Comparison of ENCODE assay signal across 8 cellular contexts in genomic region chr7:142478479-142479220, GRCh38.
A peak's percentile ranks its signal among the peaks of the same experiment; 100 is the strongest.
DNase-seq lines count a peak whose midpoint lies in the region; ATAC-seq, FAIRE-seq and TF ChIP-seq lines count a peak whose summit lies in the region.

No MANE protein-coding gene starts in this region.

- peak in 2 of 10 experiments; percentile 7 to 18 for DNase-seq in CD4-positive, alpha-beta T cell
- DNase-seq in NCI-H2171 (lab: John Stamatoyannopoulos, UW) (peak; percentile 26), astrocyte of the cerebellum (ENCODE audit: low read depth) (no peak), kidney tubule cell (ENCODE audit: low spot score) (peak; percentile 72), urothelium cell line (ENCODE audit: low spot score) (peak; percentile 22)

- H3K36me3 Mint-ChIP-seq in CD4-positive, alpha-beta T cell (ENCODE audit: low read depth) = no peaks in the 10 kb centered on the region
- H3K36me3 Mint-ChIP-seq in stimulated activated memory B cell treated with anti-CD40 and anti-IgM and Interleukin-4, amounts not matched to agents 10 μg/mL and 1 μg/mL and 100 μg/mL, for 72 hours = no peaks in the 10 kb centered on the region

- TF ChIP-seq CTCF in CD4-positive, alpha-beta T cell (IDR thresholded peaks at IDR 0.05) = peak; percentile 67
- peak; percentile 76 for TF ChIP-seq CTCF in astrocyte of the cerebellum (IDR thresholded peaks at IDR 0.05; ENCODE audit: low read depth, low read length, missing control alignments)

- ATAC-seq in CD4-positive, alpha-beta T cell (ENCODE audit: poor library complexity) = peak; percentile 27
- ATAC-seq in GM18502 (IDR thresholded peaks at IDR 0.05; ENCODE audit: poor library complexity, unreplicated experiment) = peak; percentile 71
- ATAC-seq in HG02798 (IDR thresholded peaks at IDR 0.05; ENCODE audit: poor library complexity, unreplicated experiment) = peak; percentile 84
- no peak for ATAC-seq in stimulated activated memory B cell treated with anti-CD40 and anti-IgM and Interleukin-4, amounts not matched to agents 10 μg/mL and 1 μg/mL and 100 μg/mL, for 72 hours

- H3K4me1 Mint-ChIP-seq in CD4-positive, alpha-beta T cell (ENCODE audit: low read depth) = peaks cover 89% of the 10 kb centered on the region
- peaks cover 7% of the 10 kb centered on the region for H3K4me1 Mint-ChIP-seq in stimulated activated memory B cell treated with anti-CD40 and anti-IgM and Interleukin-4, amounts not matched to agents 10 μg/mL and 1 μg/mL and 100 μg/mL, for 72 hours

- in situ Hi-C loops in astrocyte of the cerebellum (cut with HindIII; ENCODE audit: low sequenced_read_pairs) = no loop called here

- CTCF ChIA-PET in CD4-positive, alpha-beta T cell (lab: Charles Lee) = interaction anchor here (0.9 to 4.5 kb wide), 14 partner anchors 8 to 335 kb away, joined by 3 to 46 read pairs (median 3); no protein-coding TSS in a partner anchor

- H3K27ac ChIP-seq in CD4-positive, alpha-beta T cell (ENCODE audit: low read depth, low read length) = peak overlapping the region; percentile 4

- H3K27me3 Mint-ChIP-seq in CD4-positive, alpha-beta T cell = no peaks in the 10 kb centered on the region
- H3K27me3 Mint-ChIP-seq in stimulated activated memory B cell treated with anti-CD40 and anti-IgM and Interleukin-4, amounts not matched to agents 10 μg/mL and 1 μg/mL and 100 μg/mL, for 72 hours = peaks cover 31% of the 10 kb centered on the region

- H3K27ac Mint-ChIP-seq in CD4-positive, alpha-beta T cell = peak overlapping the region; percentile 91
- H3K27ac Mint-ChIP-seq in stimulated activated memory B cell treated with anti-CD40 and anti-IgM and Interleukin-4, amounts not matched to agents 10 μg/mL and 1 μg/mL and 100 μg/mL, for 72 hours = no peak overlapping the region

- POLR2A ChIA-PET in CD4-positive, alpha-beta T cell (lab: Charles Lee) = interaction anchor here (0.6 to 2.3 kb wide), 5 partner anchors 15 to 929 kb away, joined by 3 to 13 read pairs (median 3); no protein-coding TSS in a partner anchor

- intact Hi-C loops in CD4-positive, alpha-beta T cell (cut with DNase I, micrococcal nuclease) = no loop called here

- H3K9me3 Mint-ChIP-seq in CD4-positive, alpha-beta T cell = no peaks in the 10 kb centered on the region
- no peaks in the 10 kb centered on the region for H3K9me3 Mint-ChIP-seq in stimulated activated memory B cell treated with anti-CD40 and anti-IgM and Interleukin-4, amounts not matched to agents 10 μg/mL and 1 μg/mL and 100 μg/mL, for 72 hours

- peak overlapping the region; percentile 63 for H3K4me3 Mint-ChIP-seq in CD4-positive, alpha-beta T cell
- no peak overlapping the region for H3K4me3 Mint-ChIP-seq in stimulated activated memory B cell treated with anti-CD40 and anti-IgM and Interleukin-4, amounts not matched to agents 10 μg/mL and 1 μg/mL and 100 μg/mL, for 72 hours

- H3K27me3 ChIP-seq in CD4-positive, alpha-beta T cell (ENCODE audit: control insufficient read depth, insufficient read depth, low read length) = no peaks in the 10 kb centered on the region

- FAIRE-seq in urothelium cell line (lab: Jason Lieb, UNC) = no peak

- no peaks in the 10 kb centered on the region for H3K9me3 ChIP-seq in CD4-positive, alpha-beta T cell (ENCODE audit: control insufficient read depth, low read length)

- no peak overlapping the region for H3K4me3 ChIP-seq in astrocyte of the cerebellum (ENCODE audit: low read depth, low read length)
